Comparison of ENCODE assay signal across 1 cellular context in the genomic region with DNA sequence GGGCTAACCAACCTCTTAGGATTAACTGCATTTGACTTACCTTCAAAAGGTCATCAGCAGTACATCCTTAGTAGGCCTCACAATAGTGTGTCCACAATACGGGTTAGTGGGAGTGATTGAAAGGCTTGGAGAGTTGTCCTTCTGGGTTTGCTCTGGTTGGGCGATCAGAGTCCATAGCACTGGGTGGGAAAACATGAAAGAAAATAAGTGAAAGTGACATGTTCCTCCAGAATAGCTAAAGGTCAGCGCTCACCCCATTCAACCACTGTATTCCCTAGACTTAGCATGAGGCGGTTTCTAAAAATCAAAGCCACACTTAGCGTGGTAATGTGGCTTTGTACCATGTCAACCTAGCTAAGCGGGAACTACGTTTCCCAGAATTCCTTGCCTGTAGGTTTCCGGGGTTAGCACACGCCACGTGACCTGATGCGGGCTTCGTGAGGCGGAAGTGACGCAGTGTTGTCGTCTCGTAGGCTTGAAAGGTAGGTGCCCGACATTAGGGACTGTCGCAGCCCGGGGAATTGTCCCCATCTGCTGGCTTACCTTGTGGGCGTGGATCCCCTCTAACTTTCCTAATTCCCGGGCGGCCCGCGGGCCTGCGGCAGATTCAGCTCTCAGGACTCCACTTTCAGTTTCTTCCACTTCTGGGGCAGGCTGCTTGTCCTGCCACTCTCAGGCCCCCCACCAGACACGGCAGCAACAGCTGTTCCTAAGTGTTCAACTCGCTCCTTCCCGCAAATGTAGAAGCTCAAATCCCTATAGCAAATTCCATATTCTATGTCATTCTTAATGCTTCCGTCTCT.
A peak's percentile ranks its signal among the peaks of the same experiment; 100 is the strongest.
TF ChIP-seq lines count a peak whose summit lies in the region.

No MANE protein-coding gene starts in this region.

TF ChIP-seq in H1, 55 proteins besides CTCF, POLR2A, EP300 and RAD21:
- TF ChIP-seq TAF1 (IDR thresholded peaks at IDR 0.05; ENCODE audit: low read depth, low read length) (peak; percentile 73), TCF12 (IDR thresholded peaks at IDR 0.05; ENCODE audit: low read depth, low read length) (no peak), BCL11A (IDR thresholded peaks at IDR 0.05; ENCODE audit: low read depth in 2 of 2, low read length in 2 of 2) (no peak), POLR2AphosphoS5 (IDR thresholded peaks at IDR 0.05; ENCODE audit: low read depth, low read length) (peak; percentile 90), HDAC2 (IDR thresholded peaks at IDR 0.05; ENCODE audit: borderline replicate concordance in 1 of 2, low read depth in 2 of 2, low read length in 2 of 2) (0 out of 4 replicates have a peak, but pooled peaks of 1 of the 2 experiments have one; percentile 52), ATF3 (IDR thresholded peaks at IDR 0.05; ENCODE audit: insufficient read depth, low read depth, low read length) (peak; percentile 88), SIN3A (conservative IDR thresholded peaks at IDR 0.05 in 1 of 2, IDR thresholded peaks at IDR 0.05 in 1 of 2; ENCODE audit: low read depth in 1 of 2, low read length in 2 of 2) (peak; percentile 49 to 80; a peak in 1 of 4 replicates), SRF (IDR thresholded peaks at IDR 0.05; ENCODE audit: low read depth, low read length) (no peak), CBX8 (IDR thresholded peaks at IDR 0.05; ENCODE audit: borderline replicate concordance, low read depth, low read length) (no peak), E2F6 (IDR thresholded peaks at IDR 0.05) (peak; percentile 33; the same call in 1 of the 2 replicates), YY1 (IDR thresholded peaks at IDR 0.05; ENCODE audit: low read depth, low read length) (0 out of 2 replicates have a peak, but pooled peaks have one; percentile 30), PHF8 (conservative IDR thresholded peaks at IDR 0.05; ENCODE audit: low read depth, low read length) (peak; percentile 73), JUN (IDR thresholded peaks at IDR 0.05; ENCODE audit: low read depth, low read length) (no peak), USF2 (IDR thresholded peaks at IDR 0.05; ENCODE audit: low read length) (peak; percentile 97), KDM4A (IDR thresholded peaks at IDR 0.05; ENCODE audit: low read depth, low read length, severe bottlenecking) (peak; percentile 94), NANOG (IDR thresholded peaks at IDR 0.05; ENCODE audit: insufficient read depth, low read depth, low read length, poor library complexity, severe bottlenecking) (no peak), TEAD4 (IDR thresholded peaks at IDR 0.05; ENCODE audit: low read depth, low read length) (no peak), EGR1 (IDR thresholded peaks at IDR 0.05; ENCODE audit: borderline replicate concordance, low read depth, low read length) (no peak), CREB1 (IDR thresholded peaks at IDR 0.05) (peak; percentile 93), GABPA (IDR thresholded peaks at IDR 0.05; ENCODE audit: borderline replicate concordance, insufficient read depth, low read length) (peak; percentile 92), POU5F1 (IDR thresholded peaks at IDR 0.05; ENCODE audit: low read depth, low read length) (no peak), CHD2 (IDR thresholded peaks at IDR 0.05; ENCODE audit: low read length) (peak; percentile 51; the same call in 1 of the 2 replicates), TAF7 (optimal IDR thresholded peaks at IDR 0.05; ENCODE audit: borderline replicate concordance, low read depth, low read length) (no peak), TBP (IDR thresholded peaks at IDR 0.05; ENCODE audit: low read depth, low read length) (peak; percentile 47; the same call in 1 of the 2 replicates), SIRT6 (IDR thresholded peaks at IDR 0.05; ENCODE audit: low read length) (no peak), SIX5 (IDR thresholded peaks at IDR 0.05; ENCODE audit: low read depth, low read length) (peak; percentile 85), JUND (IDR thresholded peaks at IDR 0.05; ENCODE audit: low read length) (0 out of 2 replicates have a peak, but pooled peaks have one; percentile 7)
- TF ChIP-seq, protein P1, sequence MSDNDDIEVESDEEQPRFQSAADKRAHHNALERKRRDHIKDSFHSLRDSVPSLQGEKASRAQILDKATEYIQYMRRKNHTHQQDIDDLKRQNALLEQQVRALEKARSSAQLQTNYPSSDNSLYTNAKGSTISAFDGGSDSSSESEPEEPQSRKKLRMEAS (IDR thresholded peaks at IDR 0.05), result peak; percentile 81
TF ChIP-seq in H1: peak in this region for 17.
